In the genomic region with DNA sequence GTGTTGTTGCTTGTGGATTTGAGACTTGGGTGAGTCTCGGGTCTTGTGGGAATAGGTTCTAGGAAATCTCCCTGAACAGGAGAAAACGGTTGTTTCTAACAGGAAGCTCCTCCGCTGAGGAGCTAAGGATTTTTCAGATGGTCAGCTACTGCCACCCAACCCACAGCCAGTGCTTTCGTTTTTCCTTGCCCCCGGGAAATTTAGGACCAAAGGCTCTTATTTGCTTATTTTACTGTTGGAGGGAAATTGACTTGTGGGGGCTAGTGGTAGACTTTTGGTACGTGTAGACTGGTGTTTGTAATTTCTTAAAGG, we compare ENCODE assay signal across 8 cellular contexts. TPM values are rescaled to one million over a fixed set of nuclear protein-coding genes. Genes with fewer than 3 reads are reported as not detected.
DNase-seq lines count a peak whose midpoint lies in the region; ATAC-seq and TF ChIP-seq lines count a peak whose summit lies in the region.

No MANE protein-coding gene starts in this region.

- H3K79me2 ChIP-seq in HCT116 (ENCODE audit: insufficient read depth, low read length) = no peaks in the 10 kb centered on the region

- peak overlapping the region; percentile 70 to 71 for H3K4me3 ChIP-seq in HCT116 (replicated peaks in 1 of 2; ENCODE audit: low read depth in 1 of 2, low read length in 2 of 2)
- peak overlapping the region; percentile 78 to 87 (median 86) for H3K4me3 ChIP-seq in breast epithelium
- peak overlapping the region; percentile 73 to 91 (median 86) for H3K4me3 ChIP-seq in subcutaneous abdominal adipose tissue (ENCODE audit: low read depth in 1 of 5, low read length in 5 of 5)

- H3K36me3 ChIP-seq in HCT116 (ENCODE audit: control insufficient read depth in 1 of 2, insufficient read depth in 2 of 2, low read length in 2 of 2) (no peaks in the 10 kb centered on the region), breast epithelium (no peaks in the 10 kb centered on the region), subcutaneous abdominal adipose tissue (ENCODE audit: control insufficient read depth in 5 of 5, insufficient read depth in 5 of 5, low read length in 5 of 5) (no peaks in the 10 kb centered on the region)

- H3K27me3 ChIP-seq in HCT116 (ENCODE audit: insufficient read depth, low read length) = no peaks in the 10 kb centered on the region
- no peaks in the 10 kb centered on the region for H3K27me3 ChIP-seq in breast epithelium
- H3K27me3 ChIP-seq in subcutaneous abdominal adipose tissue (ENCODE audit: control insufficient read depth in 5 of 5, insufficient read depth in 4 of 5, low read length in 5 of 5) = peaks cover 0 to 3% (median 0%) of the 10 kb centered on the region in 5 donors

- no peak for TF ChIP-seq CTCF in 22Rv1 (IDR thresholded peaks at IDR 0.05)
- TF ChIP-seq CTCF in HCT116 (IDR thresholded peaks at IDR 0.05 in 2 of 3, conservative IDR thresholded peaks at IDR 0.05 in 1 of 3; ENCODE audit: borderline replicate concordance in 1 of 3, insufficient read depth in 1 of 3, low read depth in 2 of 3, low read length in 2 of 3) = no peak
- TF ChIP-seq CTCF in breast epithelium (IDR thresholded peaks at IDR 0.05) = no peak

- no peaks in the 10 kb centered on the region for H4K20me1 ChIP-seq in HCT116 (ENCODE audit: insufficient read depth)

- no peak for TF ChIP-seq RAD21 in HCT116 (IDR thresholded peaks at IDR 0.05; ENCODE audit: low read depth)

- H3K4me1 ChIP-seq in HCT116 (ENCODE audit: control insufficient read depth in 1 of 2, insufficient read depth in 2 of 2, low read length in 2 of 2) = peaks cover 7 to 10% of the 10 kb centered on the region in 2 experiments; a peak in 3 of 4 replicates
- H3K4me1 ChIP-seq in breast epithelium = no peaks in the 10 kb centered on the region
- H3K4me1 ChIP-seq in subcutaneous abdominal adipose tissue (ENCODE audit: control insufficient read depth in 5 of 5, insufficient read depth in 5 of 5, low read length in 5 of 5) = peaks cover 0 to 21% (median 17%) of the 10 kb centered on the region in 5 donors

- peak overlapping the region; percentile 76 for H3K27ac ChIP-seq in 22Rv1
- H3K27ac ChIP-seq in HCT116 (ENCODE audit: low read depth, low read length) = peak overlapping the region; percentile 73
- peak overlapping the region; percentile 87 to 92 for H3K27ac ChIP-seq in breast epithelium
- H3K27ac ChIP-seq in subcutaneous abdominal adipose tissue (ENCODE audit: low read depth, low read length) = peak overlapping the region; percentile 79

- no peaks in the 10 kb centered on the region for H3K9me2 ChIP-seq in HCT116 (ENCODE audit: insufficient read depth)

- peak overlapping the region; percentile 80 for H3K4me2 ChIP-seq in HCT116 (ENCODE audit: low read length)

- DNase-seq in HCT116 (ENCODE audit: low read depth, low spot score) (no peak), breast epithelium (ENCODE audit: low spot score in 2 of 2) (no peak), kidney tubule cell (ENCODE audit: low spot score) (peak; percentile 56), GDM1 (lab: John Stamatoyannopoulos, UW) (no peak)
- no peak for DNase-seq in stimulated activated CD4-positive, alpha-beta T cell treated with anti-CD3 and anti-CD28 coated beads, Interleukin-4, amount 100 ng/mL, for 4 hours

- RAD21 ChIA-PET in HCT116 (lab: Charles Lee; ENCODE audit: low non-redundant PET in 1 of 2, low total read pairs in 2 of 2, uncharacterized antibody in 2 of 2, unreplicated experiment in 2 of 2) = no interaction called here

- POLR2A ChIA-PET in HCT116 (lab: Charles Lee) = no interaction called here

- intact Hi-C loops in HCT116 (cut with micrococcal nuclease) = no loop called here
- intact Hi-C loops in breast epithelium (cut with DNase I; ENCODE audit: low total_unique reads) = no loop called here

- ATAC-seq in HCT116 (no peak), HG03175 (IDR thresholded peaks at IDR 0.05; ENCODE audit: unreplicated experiment) (no peak)

- CTCF ChIA-PET in HCT116 (lab: Charles Lee) = interaction anchor here (1.2 kb wide), 1 partner anchor 9 kb away, joined by 3 read pairs; no protein-coding TSS in a partner anchor

- no TSS peak for BruUV-seq in HCT116 (replicated peaks; lab: Mats Ljungman, UMichigan)

- peak overlapping the region; percentile 71 for H2AFZ ChIP-seq in HCT116 (ENCODE audit: low read depth, low read length, poor library complexity, severe bottlenecking)

- TF ChIP-seq POLR2A in HCT116 (IDR thresholded peaks at IDR 0.05; ENCODE audit: borderline replicate concordance, extremely low read depth, insufficient read depth, insufficient read length) (no peak), breast epithelium (IDR thresholded peaks at IDR 0.05) (no peak)

- H3K9me3 ChIP-seq in HCT116 (ENCODE audit: control insufficient read depth in 1 of 2, insufficient read depth in 1 of 2, low read depth in 1 of 2, low read length in 2 of 2) (no peaks in the 10 kb centered on the region), breast epithelium (no peaks in the 10 kb centered on the region), subcutaneous abdominal adipose tissue (ENCODE audit: control insufficient read depth in 5 of 5, low read length in 5 of 5) (no peaks in the 10 kb centered on the region)

- H3K9ac ChIP-seq in HCT116 (ENCODE audit: low read length) (peak overlapping the region; percentile 71), subcutaneous abdominal adipose tissue (ENCODE audit: low read length in 5 of 5) (peak overlapping the region in 4 of 5 donors; percentile 70 to 86 (median 82))

TF ChIP-seq in HCT116, 20 proteins besides CTCF, POLR2A, EP300 and RAD21:
- TF ChIP-seq FOSL1 (IDR thresholded peaks at IDR 0.05; ENCODE audit: low read depth) (no peak), ELF1 (IDR thresholded peaks at IDR 0.05; ENCODE audit: borderline replicate concordance, low read depth) (no peak), EZH2phosphoT487 (IDR thresholded peaks at IDR 0.05; ENCODE audit: borderline replicate concordance) (no peak), EZH2 (IDR thresholded peaks at IDR 0.05) (no peak), SP1 (IDR thresholded peaks at IDR 0.05; ENCODE audit: low read depth) (no peak), EGR1 (IDR thresholded peaks at IDR 0.05; ENCODE audit: low read depth) (no peak), CEBPB (IDR thresholded peaks at IDR 0.05; ENCODE audit: low read depth) (no peak), CBX3 (IDR thresholded peaks at IDR 0.05; ENCODE audit: low read depth) (no peak), POLR2AphosphoS5 (IDR thresholded peaks at IDR 0.05; ENCODE audit: low read depth, low read length) (no peak), JUND (IDR thresholded peaks at IDR 0.05) (no peak), SRF (IDR thresholded peaks at IDR 0.05; ENCODE audit: low read depth) (no peak), SIN3A (IDR thresholded peaks at IDR 0.05; ENCODE audit: low read depth) (no peak), ZFX (IDR thresholded peaks at IDR 0.05) (no peak)
- TF ChIP-seq, protein P1, sequence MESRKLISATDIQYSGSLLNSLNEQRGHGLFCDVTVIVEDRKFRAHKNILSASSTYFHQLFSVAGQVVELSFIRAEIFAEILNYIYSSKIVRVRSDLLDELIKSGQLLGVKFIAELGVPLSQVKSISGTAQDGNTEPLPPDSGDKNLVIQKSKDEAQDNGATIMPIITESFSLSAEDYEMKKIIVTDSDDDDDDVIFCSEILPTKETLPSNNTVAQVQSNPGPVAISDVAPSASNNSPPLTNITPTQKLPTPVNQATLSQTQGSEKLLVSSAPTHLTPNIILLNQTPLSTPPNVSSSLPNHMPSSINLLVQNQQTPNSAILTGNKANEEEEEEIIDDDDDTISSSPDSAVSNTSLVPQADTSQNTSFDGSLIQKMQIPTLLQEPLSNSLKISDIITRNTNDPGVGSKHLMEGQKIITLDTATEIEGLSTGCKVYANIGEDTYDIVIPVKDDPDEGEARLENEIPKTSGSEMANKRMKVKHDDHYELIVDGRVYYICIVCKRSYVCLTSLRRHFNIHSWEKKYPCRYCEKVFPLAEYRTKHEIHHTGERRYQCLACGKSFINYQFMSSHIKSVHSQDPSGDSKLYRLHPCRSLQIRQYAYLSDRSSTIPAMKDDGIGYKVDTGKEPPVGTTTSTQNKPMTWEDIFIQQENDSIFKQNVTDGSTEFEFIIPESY (IDR thresholded peaks at IDR 0.05; ENCODE audit: extremely low read depth, insufficient replicate concordance, low read length) = no peak
- TF ChIP-seq, protein P2, sequence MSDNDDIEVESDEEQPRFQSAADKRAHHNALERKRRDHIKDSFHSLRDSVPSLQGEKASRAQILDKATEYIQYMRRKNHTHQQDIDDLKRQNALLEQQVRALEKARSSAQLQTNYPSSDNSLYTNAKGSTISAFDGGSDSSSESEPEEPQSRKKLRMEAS (IDR thresholded peaks at IDR 0.05) = no peak
TF ChIP-seq in HCT116: peak in this region for 0.

RNA-seq across cellular contexts. Expression of a gene that starts 0.8 kb away (rescaled TPM):
- 18.8 TPM for total RNA-seq in HCT116 (2021; ENCODE audit: unreplicated experiment)
- 7.7 and 9.8 TPM in 2 replicates for polyA plus RNA-seq in HCT116 (2012)
- total RNA-seq in breast epithelium = 10 to 100 TPM; 22.6 to 31.5 (median 24.0) TPM
